13 cellular contexts compared by ENCODE assay signal in genomic region chr9:136016882-136017812, GRCh38. TPM values are rescaled to one million over a fixed set of nuclear protein-coding genes. Genes with fewer than 3 reads are reported as not detected.
DNase-seq lines count a peak whose midpoint lies in the region; ATAC-seq and TF ChIP-seq lines count a peak whose summit lies in the region.
"Had no signal": no experiment of that assay in that cellular context is flagged by ENCODE, and none has a peak within 500 bp of the region (broad histone marks: within the 10 kb centered on the region; RNA-seq: fewer than 3 reads in every experiment).

No MANE protein-coding gene starts in this region.

- peaks cover 2% of the 10 kb centered on the region for H3K36me3 Mint-ChIP-seq in activated T-cell treated with anti-CD3 and anti-CD28 coated beads, Interleukin-2, amount 50 U/mL, for 24 hours (ENCODE audit: low read depth)

- TF ChIP-seq POLR2A in body of pancreas (IDR thresholded peaks at IDR 0.05) (no peak), right lobe of liver (IDR thresholded peaks at IDR 0.05) (no peak), transverse colon (IDR thresholded peaks at IDR 0.05) (no peak), prostate gland (IDR thresholded peaks at IDR 0.05) (no peak)

- no peak for ATAC-seq in body of pancreas
- no peak for ATAC-seq in right lobe of liver
- ATAC-seq in HG03432 (IDR thresholded peaks at IDR 0.05; ENCODE audit: unreplicated experiment) = no peak
- no peak for ATAC-seq in GM19467 (IDR thresholded peaks at IDR 0.05; ENCODE audit: unreplicated experiment)

- H3K4me1 ChIP-seq in body of pancreas (no peaks in the 10 kb centered on the region), right lobe of liver (peaks cover 0 to 11% (median 4%) of the 10 kb centered on the region in 4 donors), transverse colon (peaks cover 3 to 11% (median 6%) of the 10 kb centered on the region in 4 donors), prostate gland (replicated peaks) (no peaks in the 10 kb centered on the region)

- no peaks in the 10 kb centered on the region for H3K9me3 Mint-ChIP-seq in activated T-cell treated with anti-CD3 and anti-CD28 coated beads, Interleukin-2, amount 50 U/mL, for 24 hours
- H3K9me3 Mint-ChIP-seq: CD8-positive, alpha-beta memory T cell; nephron had no signal

- WGBS in body of pancreas, 2 donors = 91% methylated on average over 21 of the region's 27 CpGs; no CpG with 5 or more reads in 1 of the 2 donors
- WGBS in right lobe of liver (ENCODE audit: insufficient coverage, low coverage, low lambda C conversion rate, missing lambda C conversion rate) = no CpG with 5 or more reads among the region's 27 CpGs
- 90% methylated on average over 19 of the region's 27 CpGs; no CpG with 5 or more reads in 1 of the 2 donors for WGBS in transverse colon (ENCODE audit: low coverage in 1 of 2), 2 donors
- WGBS in prostate gland = 79% methylated on average over 17 of the region's 27 CpGs

- TF ChIP-seq CTCF in body of pancreas (IDR thresholded peaks at IDR 0.05) = no peak
- no peak for TF ChIP-seq CTCF in right lobe of liver (IDR thresholded peaks at IDR 0.05)
- TF ChIP-seq CTCF in transverse colon (IDR thresholded peaks at IDR 0.05) = no peak
- TF ChIP-seq CTCF in prostate gland (IDR thresholded peaks at IDR 0.05) = no peak

- H3K9me3 ChIP-seq in body of pancreas (no peaks in the 10 kb centered on the region), right lobe of liver (no peaks in the 10 kb centered on the region), transverse colon (no peaks in the 10 kb centered on the region), prostate gland (no peaks in the 10 kb centered on the region)

- H3K27ac ChIP-seq in body of pancreas = no peak overlapping the region
- H3K27ac ChIP-seq in right lobe of liver = no peak overlapping the region
- no peak overlapping the region for H3K27ac ChIP-seq in transverse colon
- H3K27ac ChIP-seq in prostate gland = no peak overlapping the region

- no peak overlapping the region for H3K4me3 Mint-ChIP-seq in activated T-cell treated with anti-CD3 and anti-CD28 coated beads, Interleukin-2, amount 50 U/mL, for 24 hours
- H3K4me3 Mint-ChIP-seq: CD8-positive, alpha-beta memory T cell; nephron had no signal

- no peaks in the 10 kb centered on the region for H3K27me3 Mint-ChIP-seq in activated T-cell treated with anti-CD3 and anti-CD28 coated beads, Interleukin-2, amount 50 U/mL, for 24 hours

- peaks cover 6% of the 10 kb centered on the region for H3K4me1 Mint-ChIP-seq in activated T-cell treated with anti-CD3 and anti-CD28 coated beads, Interleukin-2, amount 50 U/mL, for 24 hours (ENCODE audit: low read depth)
- H3K4me1 Mint-ChIP-seq: nephron had no signal

- DNase-seq in activated T-cell treated with anti-CD3 and anti-CD28 coated beads, Interleukin-2, amount 50 U/mL, for 24 hours = peak; percentile 18
- DNase-seq in activated T-cell treated with anti-CD3 and anti-CD28 coated beads for 4 hours = no peak
- peak in 3 of 4 donors; percentile 1 to 10 (median 9) for DNase-seq in body of pancreas
- DNase-seq in right lobe of liver = peak; percentile 17 to 47 (median 46)
- DNase-seq in transverse colon = peak; percentile 3
- DNase-seq in prostate gland (ENCODE audit: low spot score) = no peak
- DNase-seq: CD8-positive, alpha-beta memory T cell; effector CD8-positive, alpha-beta T cell; hippocampal formation; SHP77 treated with DMSO at 0.1 percent for 48 hours had no signal

- intact Hi-C loops in body of pancreas (cut with DNase I) = no loop called here
- intact Hi-C loops in right lobe of liver (cut with DNase I) = no loop called here
- intact Hi-C loops in transverse colon (cut with DNase I; ENCODE audit: low total_unique reads) = no loop called here
- intact Hi-C loops in prostate gland (cut with DNase I) = no loop called here

- TF ChIP-seq EP300 in transverse colon (IDR thresholded peaks at IDR 0.05; ENCODE audit: low read depth) = no peak

- no peaks in the 10 kb centered on the region for H3K27me3 ChIP-seq in body of pancreas
- H3K27me3 ChIP-seq in right lobe of liver = no peaks in the 10 kb centered on the region
- no peaks in the 10 kb centered on the region for H3K27me3 ChIP-seq in transverse colon
- H3K27me3 ChIP-seq in prostate gland (replicated peaks; ENCODE audit: insufficient read depth) = no peaks in the 10 kb centered on the region

- in situ Hi-C loops in transverse colon (cut with MboI; ENCODE audit: low pct_ligation_motif_present in 1 of 4, low pct_unique_long_range_greater_than_20kb in 1 of 4, low sequenced_read_pairs in 3 of 4) = no loop called here

- H3K36me3 ChIP-seq in body of pancreas (replicated peaks in 1 of 2; ENCODE audit: insufficient read depth in 1 of 2, low read depth in 2 of 2) (peaks cover 0 to 1% of the 10 kb centered on the region in 2 donors), right lobe of liver (no peaks in the 10 kb centered on the region), transverse colon (peaks cover 0 to 7% (median 0%) of the 10 kb centered on the region in 4 donors), prostate gland (no peaks in the 10 kb centered on the region)

- no peak overlapping the region for H3K4me3 ChIP-seq in body of pancreas
- no peak overlapping the region for H3K4me3 ChIP-seq in right lobe of liver
- no peak overlapping the region for H3K4me3 ChIP-seq in transverse colon
- H3K4me3 ChIP-seq in prostate gland = no peak overlapping the region

- H3K27ac Mint-ChIP-seq in activated T-cell treated with anti-CD3 and anti-CD28 coated beads, Interleukin-2, amount 50 U/mL, for 24 hours = no peak overlapping the region
- H3K27ac Mint-ChIP-seq: nephron had no signal

RNA-seq across cellular contexts. Expression of gene UBAC1, which starts 56.0 kb away (rescaled TPM):
- 10 to 100 TPM; 17.4 to 25.4 TPM for total RNA-seq in body of pancreas
- total RNA-seq in right lobe of liver = 10 to 100 TPM; 15.2 to 27.0 (median 16.5) TPM
- 10 to 100 TPM; 42.6 to 91.9 (median 62.9) TPM for total RNA-seq in transverse colon
- 10 to 100 TPM; 53.7 to 59.1 TPM for total RNA-seq in prostate gland

Comparison
In these comparisons a context has a peak if more than half of its experiments do, and no peak if none do; other contexts are left out.
1. DNase-seq: peak in activated T-cell treated with anti-CD3 and anti-CD28 coated beads, Interleukin-2, amount 50 U/mL, for 24 hours (single experiment), body of pancreas (3 of 4), right lobe of liver (3 of 3) and transverse colon (single experiment); none in activated T-cell treated with anti-CD3 and anti-CD28 coated beads for 4 hours (single experiment) and prostate gland (single experiment).